ENCODE assay signal across 15 cellular contexts in genomic region chr6:24740861-24741260, GRCh38. TPM values are rescaled to one million over a fixed set of nuclear protein-coding genes. Genes with fewer than 3 reads are reported as not detected.
"Had no signal": no experiment of that assay in that cellular context is flagged by ENCODE, and none has a peak within 500 bp of the region (broad histone marks: within the 10 kb centered on the region; RNA-seq: fewer than 3 reads in every experiment).

No MANE protein-coding gene starts in this region.

- H3K27ac ChIP-seq: breast epithelium, esophagus squamous epithelium, gastrocnemius medialis, pancreas had no signal

- H3K9me3 ChIP-seq: breast epithelium, esophagus squamous epithelium, gastrocnemius medialis, pancreas had no signal

- H3K4me3 ChIP-seq: breast epithelium, esophagus squamous epithelium, gastrocnemius medialis, pancreas had no signal

- H3K27ac Mint-ChIP-seq: activated naive CD4-positive, alpha-beta T cell treated with anti-CD3 and anti-CD28 coated beads, Interleukin-2, amount 50 U/mL, for 24 hours; activated T-helper 2 cell treated with anti-CD3 and anti-CD28 coated beads, Interferon-gamma antibody, Interleukin-2, Interleukin-4, amounts not matched to agents 10 μg/mL and 5 μg/mL and 100 μg/mL, durations not matched to agents 14 hours and 24 hours and 36 hours; nephron progenitor cell had no signal

- ATAC-seq: gastrocnemius medialis, pancreas had no signal

- DNase-seq: activated CD4-positive, alpha-beta T cell treated with anti-CD3 and anti-CD28 coated beads, Interleukin-2, amount 50 U/mL, for 1 hour; amniotic stem cell; esophagus squamous epithelium; gastrocnemius medialis; nephron progenitor cell; pancreas; small intestine; T-helper 1 cell had no signal

- H3K27me3 ChIP-seq: breast epithelium, esophagus squamous epithelium, gastrocnemius medialis, pancreas had no signal

- H3K9me3 Mint-ChIP-seq: nephron progenitor cell had no signal

- H3K4me1 Mint-ChIP-seq: nephron progenitor cell had no signal

- H3K36me3 Mint-ChIP-seq: activated naive CD4-positive, alpha-beta T cell treated with anti-CD3 and anti-CD28 coated beads, Interleukin-2, amount 50 U/mL, for 24 hours had no signal

- H3K4me1 ChIP-seq: breast epithelium, gastrocnemius medialis had no signal

- H3K4me3 Mint-ChIP-seq: activated naive CD4-positive, alpha-beta T cell treated with anti-CD3 and anti-CD28 coated beads, Interleukin-2, amount 50 U/mL, for 24 hours; nephron progenitor cell had no signal

- H3K36me3 ChIP-seq: breast epithelium, esophagus squamous epithelium, gastrocnemius medialis, pancreas had no signal

RNA-seq across cellular contexts. Expression of gene ARMH2, which starts 57.9 kb away (rescaled TPM):
- total RNA-seq: activated T-helper 2 cell treated with anti-CD3 and anti-CD28 coated beads, Interferon-gamma antibody, Interleukin-2, Interleukin-4, amounts not matched to agents 10 μg/mL and 5 μg/mL and 100 μg/mL, durations not matched to agents 14 hours and 24 hours and 36 hours; breast epithelium; cerebellum; esophagus squamous epithelium; gastrocnemius medialis; lower leg skin; mesenteric fat pad; pancreas; urinary bladder had no signal
